ENCODE assay signal across 17 cellular contexts in genomic region chr2:230871361-230872150, GRCh38. TPM values are rescaled to one million over a fixed set of nuclear protein-coding genes. Genes with fewer than 3 reads are reported as not detected.
DNase-seq lines count a peak whose midpoint lies in the region; ATAC-seq, FAIRE-seq and TF ChIP-seq lines count a peak whose summit lies in the region.
"Had no signal": no experiment of that assay in that cellular context is flagged by ENCODE, and none has a peak within 500 bp of the region (broad histone marks: within the 10 kb centered on the region; RNA-seq: fewer than 3 reads in every experiment).

No MANE protein-coding gene starts in this region.

- H2BK20ac ChIP-seq in H1 (ENCODE audit: low read length), result no peak overlapping the region

- H3K4me3 Mint-ChIP-seq in activated CD8-positive, alpha-beta memory T cell treated with anti-CD3 and anti-CD28 coated beads, Interleukin-2, amount 10 ng/mL, durations not matched to agents 7 days and 5 days, result no peak overlapping the region
- peak overlapping the region; percentile 80 for H3K4me3 Mint-ChIP-seq in nephron progenitor cell

- H4K8ac ChIP-seq in H1 (ENCODE audit: extremely low read depth, insufficient read depth, low read length), result peak overlapping the region; percentile 36; the same call in 1 of the 2 replicates

- FAIRE-seq in H1 (lab: Jason Lieb, UNC), result no peak
- FAIRE-seq: A549, keratinocyte had no signal

- H3K9me3 Mint-ChIP-seq in activated CD8-positive, alpha-beta memory T cell treated with anti-CD3 and anti-CD28 coated beads, Interleukin-2, amount 10 ng/mL, durations not matched to agents 7 days and 5 days (ENCODE audit: low read depth), result no peaks in the 10 kb centered on the region
- no peaks in the 10 kb centered on the region for H3K9me3 Mint-ChIP-seq in nephron progenitor cell
- H3K9me3 Mint-ChIP-seq: activated T-helper 2 cell treated with anti-CD3 and anti-CD28 coated beads, Interferon-gamma antibody, Interleukin-2, Interleukin-4, amounts not matched to agents 10 μg/mL and 5 μg/mL and 100 μg/mL, durations not matched to agents 14 hours and 24 hours and 36 hours had no signal

- no peak overlapping the region for H3K23ac ChIP-seq in H1 (ENCODE audit: insufficient read length)

- peak overlapping the region; percentile 23; the same call in 1 of the 2 replicates for H3K27ac ChIP-seq in H1 (ENCODE audit: low read depth, low read length)
- H3K27ac ChIP-seq: A549 had no signal

- H3K9me3 ChIP-seq in H1 (ENCODE audit: insufficient read depth in 2 of 2, low read depth in 1 of 2, low read length in 1 of 2), result no peaks in the 10 kb centered on the region
- H3K9me3 ChIP-seq: A549 had no signal

- peaks cover 17 to 50% (median 45%) of the 10 kb centered on the region in 4 experiments for H3K4me1 ChIP-seq in H1 (replicated peaks in 1 of 4; ENCODE audit: control insufficient read depth in 3 of 4, insufficient read depth in 4 of 4, low read length in 3 of 4)

- H3K36me3 ChIP-seq in H1 (ENCODE audit: control insufficient read depth in 2 of 4, insufficient read depth in 4 of 4, low read length in 3 of 4), result peaks cover 9 to 36% (median 18%) of the 10 kb centered on the region in 4 experiments; a peak in 7 of 8 replicates

- no peak for ATAC-seq in activated CD8-positive, alpha-beta memory T cell treated with anti-CD3 and anti-CD28 coated beads, Interleukin-2, amount 10 ng/mL, durations not matched to agents 7 days and 5 days
- ATAC-seq in HG03175 (IDR thresholded peaks at IDR 0.05; ENCODE audit: unreplicated experiment), result no peak
- ATAC-seq: A549 had no signal

- H2BK120ac ChIP-seq in H1 (replicated peaks; ENCODE audit: low read depth, low read length), result no peak overlapping the region

- TF ChIP-seq POLR2A in H1 (IDR thresholded peaks at IDR 0.05; ENCODE audit: control extremely low read depth in 1 of 2, low read depth in 2 of 2, low read length in 2 of 2), result no peak

- H3K4me3 ChIP-seq in H1 (ENCODE audit: extremely low read depth in 1 of 4, insufficient read depth in 2 of 4, low read depth in 3 of 4, low read length in 4 of 4), result no peak overlapping the region
- H3K4me3 ChIP-seq: A549 had no signal

- CTCF ChIA-PET in activated CD8-positive, alpha-beta memory T cell treated with anti-CD3 and anti-CD28 coated beads, Interleukin-2, amount 10 ng/mL, durations not matched to agents 7 days and 5 days (lab: Charles Lee), result interaction anchor here (0.7 to 1.6 kb wide), 10 partner anchors 19 to 181 kb away, joined by 3 to 4 read pairs (median 3); no protein-coding TSS in a partner anchor
- CTCF ChIA-PET in H1 (lab: Charles Lee; ENCODE audit: partially characterized antibody), result interaction anchor here (0.7 to 10.1 kb wide), 12 partner anchors 10 to 132 kb away, joined by 3 to 86 read pairs (median 4); no protein-coding TSS in a partner anchor

- H4K20me1 ChIP-seq in H1 (replicated peaks in 1 of 2; ENCODE audit: control insufficient read depth in 1 of 2, insufficient read depth in 2 of 2, low read length in 2 of 2), result peaks cover 2 to 29% of the 10 kb centered on the region in 2 experiments

- 90% methylated on average over 17 of the region's 17 CpGs; no CpG with 5 or more reads in 1 of the 2 experiments for WGBS in H1 (ENCODE audit: extremely low coverage in 1 of 2, insufficient coverage in 1 of 2, insufficient read length in 1 of 2, insufficient replicate concordance in 2 of 2, low coverage in 1 of 2, low lambda C conversion rate in 2 of 2, missing lambda C conversion rate in 1 of 2), 2 experiments

- no peak overlapping the region; the same call in 1 of the 2 replicates for H2AK5ac ChIP-seq in H1 (ENCODE audit: low read depth, low read length)

- H4K5ac ChIP-seq in H1 (ENCODE audit: insufficient read length, low read depth, low read length), result no peak overlapping the region

- H3K79me1 ChIP-seq in H1 (ENCODE audit: low read depth, low read length), result peaks cover 40% of the 10 kb centered on the region

- H3K27ac Mint-ChIP-seq in activated CD8-positive, alpha-beta memory T cell treated with anti-CD3 and anti-CD28 coated beads, Interleukin-2, amount 10 ng/mL, durations not matched to agents 7 days and 5 days, result no peak overlapping the region
- peak overlapping the region; percentile 98 for H3K27ac Mint-ChIP-seq in nephron progenitor cell
- H3K27ac Mint-ChIP-seq: activated T-helper 2 cell treated with anti-CD3 and anti-CD28 coated beads, Interferon-gamma antibody, Interleukin-2, Interleukin-4, amounts not matched to agents 10 μg/mL and 5 μg/mL and 100 μg/mL, durations not matched to agents 14 hours and 24 hours and 36 hours had no signal

- H3K4me2 ChIP-seq in H1 (ENCODE audit: insufficient read depth in 1 of 2, low read depth in 2 of 2, low read length in 2 of 2), result peak overlapping the region in 1 of 2 experiments; percentile 94; a peak in 2 of 4 replicates
- H3K4me2 ChIP-seq: A549 had no signal

- peaks cover 6% of the 10 kb centered on the region for H3K23me2 ChIP-seq in H1 (ENCODE audit: low read depth, low read length)

- peak; percentile 29 for DNase-seq in activated CD8-positive, alpha-beta memory T cell treated with anti-CD3 and anti-CD28 coated beads, Interleukin-2, amount 10 ng/mL, durations not matched to agents 7 days and 5 days
- no peak for DNase-seq in activated CD8-positive, alpha-beta memory T cell treated with anti-CD3 and anti-CD28 coated beads for 24 hours
- DNase-seq in H1 (ENCODE audit: low read depth in 1 of 2, low spot score in 2 of 2) (no peak), nephron progenitor cell (no peak), ureter (ENCODE audit: low spot score) (peak; percentile 41), NCI-H226 (no peak), RPMI8226 (no peak)
- DNase-seq: activated CD4-positive, alpha-beta T cell treated with anti-CD3 and anti-CD28 coated beads for 1 hour; DMS53; NCI-H1092; NCI-H69; stimulated activated CD4-positive, alpha-beta T cell treated with anti-CD3 and anti-CD28 coated beads, Interleukin-2, amount 100 ng/mL, for 24 hours had no signal

- POLR2A ChIA-PET in H1 (lab: Charles Lee; ENCODE audit: partially characterized antibody), result interaction anchor here (1.2 to 6.6 kb wide), 6 partner anchors 10 to 113 kb away, joined by 3 to 32 read pairs (median 11); no protein-coding TSS in a partner anchor

- H3K4me1 Mint-ChIP-seq in activated CD8-positive, alpha-beta memory T cell treated with anti-CD3 and anti-CD28 coated beads, Interleukin-2, amount 10 ng/mL, durations not matched to agents 7 days and 5 days, result peaks cover 35% of the 10 kb centered on the region
- H3K4me1 Mint-ChIP-seq in nephron progenitor cell, result peaks cover 95% of the 10 kb centered on the region

- peak overlapping the region; percentile 3; the same call in 1 of the 2 replicates for H3K18ac ChIP-seq in H1 (ENCODE audit: extremely low read depth, low read length)

- H3K36me3 Mint-ChIP-seq in activated CD8-positive, alpha-beta memory T cell treated with anti-CD3 and anti-CD28 coated beads, Interleukin-2, amount 10 ng/mL, durations not matched to agents 7 days and 5 days, result peaks cover 2% of the 10 kb centered on the region
- H3K36me3 Mint-ChIP-seq in nephron progenitor cell (ENCODE audit: low read depth), result peaks cover 22% of the 10 kb centered on the region

- no peak overlapping the region for H3K4ac ChIP-seq in H1 (replicated peaks; ENCODE audit: insufficient read length, low read depth, low read length)

- no peak overlapping the region for H2AFZ ChIP-seq in H1 (ENCODE audit: low read length)

- 0 out of 2 replicates have a peak overlapping the region, but pooled peaks have one; percentile 55 for H2BK5ac ChIP-seq in H1 (ENCODE audit: low read depth, low read length)

- no peak overlapping the region for H2BK12ac ChIP-seq in H1 (ENCODE audit: low read depth, low read length)

- TF ChIP-seq RAD21 in H1 (IDR thresholded peaks at IDR 0.05 in 1 of 2, conservative IDR thresholded peaks at IDR 0.05 in 1 of 2; ENCODE audit: low read depth in 2 of 2, low read length in 2 of 2), result no peak

- peaks cover 6% of the 10 kb centered on the region for H3K27me3 Mint-ChIP-seq in activated CD8-positive, alpha-beta memory T cell treated with anti-CD3 and anti-CD28 coated beads, Interleukin-2, amount 10 ng/mL, durations not matched to agents 7 days and 5 days
- H3K27me3 Mint-ChIP-seq in nephron progenitor cell (ENCODE audit: low read depth, poor library complexity), result no peaks in the 10 kb centered on the region

- no peak overlapping the region for H3K9ac ChIP-seq in H1 (replicated peaks in 1 of 4; ENCODE audit: extremely low read depth in 1 of 4, low read depth in 3 of 4, low read length in 3 of 4)

- H4K91ac ChIP-seq in H1 (replicated peaks; ENCODE audit: insufficient read length, low read length), result no peak overlapping the region

- H3K79me2 ChIP-seq in H1 (ENCODE audit: control insufficient read depth in 1 of 2, insufficient read depth in 2 of 2, low read length in 2 of 2), result peaks cover 16 to 80% of the 10 kb centered on the region in 2 experiments

- no peak overlapping the region for H3K14ac ChIP-seq in H1 (ENCODE audit: insufficient read length)

- H3K56ac ChIP-seq in H1 (replicated peaks; ENCODE audit: insufficient read length, low read depth, low read length), result no peak overlapping the region

- no peak overlapping the region for H2BK15ac ChIP-seq in H1 (ENCODE audit: low read length)

- TF ChIP-seq EP300 in H1 (IDR thresholded peaks at IDR 0.05; ENCODE audit: borderline replicate concordance in 1 of 2, low read depth in 2 of 2, low read length in 2 of 2), result no peak

- TF ChIP-seq CTCF in H1 (IDR thresholded peaks at IDR 0.05; ENCODE audit: control extremely low read depth in 1 of 3, insufficient read depth in 1 of 3, low read depth in 1 of 3, low read length in 3 of 3) (no peak), nephron progenitor cell (IDR thresholded peaks at IDR 0.05) (no peak)

- no peaks in the 10 kb centered on the region for H3K27me3 ChIP-seq in H1 (replicated peaks in 1 of 4; ENCODE audit: control insufficient read depth in 3 of 4, extremely low read depth in 1 of 4, insufficient read depth in 3 of 4, low read length in 3 of 4)

RNA-seq across cellular contexts. Expression of gene ITM2C, which starts 6.8 kb away (rescaled TPM):
- total RNA-seq in activated CD8-positive, alpha-beta memory T cell treated with anti-CD3 and anti-CD28 coated beads, Interleukin-2, amount 10 ng/mL, durations not matched to agents 7 days and 5 days, result 100 to 1,000 TPM in 1 of 2 experiments, 10 to 100 TPM in 1; 65.1 to 115 TPM
- 362 and 367 TPM in 2 replicates for total RNA-seq in H1 (2021; fragmentation: NEBNext Ultra II Directional; extraction: Animal tissue kit (Norgen Biotek cat#: 25700))
- 742 and 889 TPM in 2 replicates for polyA plus RNA-seq in H1 (2011; rRNA removed)
- 714 TPM for polyA plus RNA-seq in H1 (2011; cell fraction: cytosol; rRNA removed)
- polyA plus RNA-seq in H1 (2011; cell fraction: nucleus; rRNA removed), result 967 TPM
- 466 to 565 TPM (median 504 TPM) in 4 replicates for polyA plus RNA-seq in H1 (2012, experiment 1 of 2)
- 396 TPM for polyA plus RNA-seq in H1 (2012, experiment 2 of 2)
- 442 TPM for polyA plus RNA-seq in H1 (2013, experiment 1 of 2)
- 531 TPM for polyA plus RNA-seq in H1 (2013, experiment 2 of 2)
- polyA minus RNA-seq in H1 (2011; rRNA and poly(A)+ RNA removed), result 807 and 840 TPM in 2 replicates
- 239 TPM for polyA minus RNA-seq in H1 (2011; cell fraction: cytosol; rRNA and poly(A)+ RNA removed)
- 131 TPM for polyA minus RNA-seq in H1 (2011; cell fraction: nucleus; rRNA and poly(A)+ RNA removed)
- total RNA-seq in ureter, result 227 TPM

RNA-seq across cellular contexts. Expression of gene GPR55, which starts 53.5 kb away (rescaled TPM):
- total RNA-seq in activated CD8-positive, alpha-beta memory T cell treated with anti-CD3 and anti-CD28 coated beads, Interleukin-2, amount 10 ng/mL, durations not matched to agents 7 days and 5 days, result 10 to 100 TPM; 42.1 to 58.8 TPM
- total RNA-seq in H1 (2021; fragmentation: NEBNext Ultra II Directional; extraction: Animal tissue kit (Norgen Biotek cat#: 25700)), result not detected in 2 replicates
- not detected in 2 replicates for polyA plus RNA-seq in H1 (2011; rRNA removed)
- polyA plus RNA-seq in H1 (2011; cell fraction: cytosol; rRNA removed), result not detected
- polyA plus RNA-seq in H1 (2011; cell fraction: nucleus; rRNA removed), result not detected
- polyA plus RNA-seq in H1 (2012, experiment 1 of 2), result not detected in 4 replicates
- not detected for polyA plus RNA-seq in H1 (2012, experiment 2 of 2)
- polyA plus RNA-seq in H1 (2013, experiment 1 of 2), result not detected
- not detected for polyA plus RNA-seq in H1 (2013, experiment 2 of 2)
- polyA minus RNA-seq in H1 (2011; rRNA and poly(A)+ RNA removed), result not detected in 2 replicates
- polyA minus RNA-seq in H1 (2011; cell fraction: cytosol; rRNA and poly(A)+ RNA removed), result not detected
- polyA minus RNA-seq in H1 (2011; cell fraction: nucleus; rRNA and poly(A)+ RNA removed), result not detected
- 0.39 TPM for total RNA-seq in ureter
- total RNA-seq: cardiac septum had no signal
- polyA plus RNA-seq: A549, keratinocyte had no signal

Comparison
In these comparisons a context has a peak if more than half of its experiments do, and no peak if none do; other contexts are left out.
1. DNase-seq: peak in activated CD8-positive, alpha-beta memory T cell treated with anti-CD3 and anti-CD28 coated beads, Interleukin-2, amount 10 ng/mL, durations not matched to agents 7 days and 5 days (single experiment) and ureter (single experiment); none in activated CD8-positive, alpha-beta memory T cell treated with anti-CD3 and anti-CD28 coated beads for 24 hours (single experiment), H1 (0 of 2), nephron progenitor cell (single experiment), NCI-H226 (single experiment) and RPMI8226 (single experiment).
2. RNA of gene GPR55, which starts 53.5 kb away (total RNA-seq): 42.1 to 58.8 TPM in activated CD8-positive, alpha-beta memory T cell treated with anti-CD3 and anti-CD28 coated beads, Interleukin-2, amount 10 ng/mL, durations not matched to agents 7 days and 5 days; 0.39 TPM in ureter (single experiment) and not detected in H1; every median in the first group is over 10 times any median in the second.